ENCODE assay signal across 19 cellular contexts in genomic region chr4:94648699-94649098, GRCh38.
DNase-seq lines count a peak whose midpoint lies in the region; ATAC-seq and TF ChIP-seq lines count a peak whose summit lies in the region.
"Had no signal": no experiment of that assay in that cellular context is flagged by ENCODE, and none has a peak within 500 bp of the region (broad histone marks: within the 10 kb centered on the region; RNA-seq: fewer than 3 reads in every experiment).

No MANE protein-coding gene starts in this region.

- no peaks in the 10 kb centered on the region for H4K20me1 ChIP-seq in mammary epithelial cell (ENCODE audit: insufficient read depth, low read length)
- H4K20me1 ChIP-seq: BLaER1 treated with 17β-estradiol and CSF1 and Interleukin-3, amounts not matched to agents 10 nM and 100 nM had no signal

- CTCF ChIA-PET in MCF 10A (lab: Yijun Ruan, JAX), result no interaction called here
- CTCF ChIA-PET in mammary epithelial cell (lab: Charles Lee; ENCODE audit: low non-redundant PET), result no interaction called here

- H3K27ac ChIP-seq in mammary epithelial cell (ENCODE audit: insufficient read depth, low read depth, low read length) (no peak overlapping the region), VCaP (peak overlapping the region; percentile 93), prostate gland (peak overlapping the region; percentile 68 to 81)
- H3K27ac ChIP-seq: BLaER1 treated with 17β-estradiol and CSF1 and Interleukin-3, amounts not matched to agents 10 nM and 100 nM; HL-60 had no signal

- peaks cover 22% of the 10 kb centered on the region for H3K4me1 Mint-ChIP-seq in MCF 10A (ENCODE audit: insufficient read depth, unreplicated experiment)
- no peaks in the 10 kb centered on the region for H3K4me1 Mint-ChIP-seq in neural crest cell
- H3K4me1 Mint-ChIP-seq: B cell; CD8-positive, alpha-beta memory T cell had no signal

- no peak overlapping the region for H3K9ac ChIP-seq in mammary epithelial cell (ENCODE audit: insufficient read depth, low read length)
- H3K9ac ChIP-seq: BLaER1 treated with 17β-estradiol and CSF1 and Interleukin-3, amounts not matched to agents 10 nM and 100 nM had no signal

- dilution Hi-C loops in mammary epithelial cell (cut with HindIII; ENCODE audit: low sequenced_read_pairs), result no loop called here

- WGBS in mammary epithelial cell (ENCODE audit: low coverage, missing lambda C conversion rate), result 100% methylated on average over 3 of the region's 7 CpGs
- WGBS in prostate gland, result 92% methylated on average over 7 of the region's 7 CpGs

- H3K27ac Mint-ChIP-seq in MCF 10A (ENCODE audit: low read depth, unreplicated experiment), result peak overlapping the region; percentile 28
- H3K27ac Mint-ChIP-seq in neural crest cell (ENCODE audit: unreplicated experiment), result peak overlapping the region; percentile 68
- H3K27ac Mint-ChIP-seq: B cell; CD8-positive, alpha-beta memory T cell had no signal

- no peaks in the 10 kb centered on the region for H3K9me3 ChIP-seq in mammary epithelial cell (replicated peaks; ENCODE audit: insufficient read depth, low read length)
- no peaks in the 10 kb centered on the region for H3K9me3 ChIP-seq in prostate gland
- H3K9me3 ChIP-seq: BLaER1 treated with 17β-estradiol and CSF1 and Interleukin-3, amounts not matched to agents 10 nM and 100 nM had no signal

- TF ChIP-seq POLR2A in prostate gland (IDR thresholded peaks at IDR 0.05), result no peak

- no peak overlapping the region for H3K4me2 ChIP-seq in mammary epithelial cell (ENCODE audit: insufficient read depth, low read depth, low read length)
- H3K4me2 ChIP-seq: BLaER1 treated with 17β-estradiol and CSF1 and Interleukin-3, amounts not matched to agents 10 nM and 100 nM had no signal

- intact Hi-C loops in MCF 10A (cut with micrococcal nuclease) (no loop called here), mammary epithelial cell (cut with micrococcal nuclease) (no loop called here), prostate gland (cut with DNase I) (no loop called here), cardiac septum (cut with DNase I) (no loop called here)

- no peaks in the 10 kb centered on the region for H3K27me3 Mint-ChIP-seq in MCF 10A (ENCODE audit: insufficient read depth, unreplicated experiment)
- no peaks in the 10 kb centered on the region for H3K27me3 Mint-ChIP-seq in neural crest cell (ENCODE audit: low read depth)
- H3K27me3 Mint-ChIP-seq: B cell; CD4-positive, CD25-positive, alpha-beta regulatory T cell had no signal

- POLR2A ChIA-PET in MCF 10A (lab: Yijun Ruan, JAX), result no interaction called here

- in situ Hi-C loops in mammary epithelial cell (cut with MboI; ENCODE audit: low sequenced_read_pairs in 2 of 2), result loop anchor here in 1 of 2 donors (25.0 kb wide), 1 partner anchor 464 kb away; no protein-coding TSS in a partner anchor

- H3K27me3 ChIP-seq in mammary epithelial cell (ENCODE audit: insufficient read depth, low read length) (no peaks in the 10 kb centered on the region), prostate gland (replicated peaks; ENCODE audit: insufficient read depth) (no peaks in the 10 kb centered on the region)
- H3K27me3 ChIP-seq: BLaER1 treated with 17β-estradiol and CSF1 and Interleukin-3, amounts not matched to agents 10 nM and 100 nM had no signal

- BruUV-seq in MCF 10A (replicated peaks; lab: Mats Ljungman, UMichigan) (no TSS peak), mammary epithelial cell (replicated peaks; lab: Mats Ljungman, UMichigan) (no TSS peak)

- H3K4me1 ChIP-seq in mammary epithelial cell (ENCODE audit: insufficient read depth, low read length) (peaks cover 2% of the 10 kb centered on the region), prostate gland (replicated peaks) (peaks cover 5% of the 10 kb centered on the region)
- H3K4me1 ChIP-seq: BLaER1 treated with 17β-estradiol and CSF1 and Interleukin-3, amounts not matched to agents 10 nM and 100 nM had no signal

- H3K9me3 Mint-ChIP-seq in MCF 10A (ENCODE audit: unreplicated experiment) (no peaks in the 10 kb centered on the region), neural crest cell (no peaks in the 10 kb centered on the region)
- H3K9me3 Mint-ChIP-seq: CD4-positive, CD25-positive, alpha-beta regulatory T cell; CD8-positive, alpha-beta memory T cell; H9 had no signal

- H3K36me3 ChIP-seq in mammary epithelial cell (ENCODE audit: insufficient read depth, low read length), result peaks cover 23% of the 10 kb centered on the region
- H3K36me3 ChIP-seq in prostate gland, result no peaks in the 10 kb centered on the region

- H3K4me3 Mint-ChIP-seq in MCF 10A (ENCODE audit: unreplicated experiment) (no peak overlapping the region), neural crest cell (no peak overlapping the region)
- H3K4me3 Mint-ChIP-seq: B cell; CD4-positive, CD25-positive, alpha-beta regulatory T cell; CD8-positive, alpha-beta memory T cell; H9 had no signal

- no peak for DNase-seq in MCF 10A (ENCODE audit: unreplicated experiment)
- no peak for DNase-seq in mammary epithelial cell
- no peak for DNase-seq in neural crest cell (ENCODE audit: low read depth, low spot score)
- DNase-seq in prostate gland (ENCODE audit: low spot score), result no peak
- no peak for DNase-seq in cardiac septum (ENCODE audit: low spot score)
- no peak for DNase-seq in stimulated activated naive CD8-positive, alpha-beta T cell treated with anti-CD3 and anti-CD28 coated beads, Interleukin-15, Interleukin-2, amounts not matched to agents 100 U/mL and 50 U/mL, for 24 hours
- DNase-seq: CD4-positive, CD25-positive, alpha-beta regulatory T cell; CD8-positive, alpha-beta memory T cell; COR-L47; DMS 273 treated with DMSO at 0.1 percent for 48 hours; DMS53; DND-41; H9 had no signal

- H2AFZ ChIP-seq in mammary epithelial cell (ENCODE audit: low read depth, low read length), result no peak overlapping the region

- H3K4me3 ChIP-seq in mammary epithelial cell (replicated peaks in 1 of 3; ENCODE audit: insufficient read depth in 1 of 3, low read depth in 2 of 3, low read length in 3 of 3) (no peak overlapping the region), prostate gland (no peak overlapping the region)
- H3K4me3 ChIP-seq: BLaER1 treated with 17β-estradiol and CSF1 and Interleukin-3, amounts not matched to agents 10 nM and 100 nM; GM12878 had no signal

- H3K79me2 ChIP-seq in mammary epithelial cell (ENCODE audit: insufficient read depth, low read length), result peaks cover 4% of the 10 kb centered on the region

- H3K36me3 Mint-ChIP-seq in MCF 10A (ENCODE audit: insufficient read depth, unreplicated experiment) (peaks cover 55% of the 10 kb centered on the region), neural crest cell (ENCODE audit: low read depth) (peaks cover 13% of the 10 kb centered on the region)

- no peak for TF ChIP-seq CTCF in MCF 10A (IDR thresholded peaks at IDR 0.05; ENCODE audit: unreplicated experiment)
- no peak for TF ChIP-seq CTCF in mammary epithelial cell (conservative IDR thresholded peaks at IDR 0.05 in 1 of 2, IDR thresholded peaks at IDR 0.05 in 1 of 2; ENCODE audit: extremely low read depth in 1 of 2, insufficient read depth in 1 of 2, low read depth in 1 of 2, low read length in 2 of 2)
- no peak for TF ChIP-seq CTCF in VCaP (conservative IDR thresholded peaks at IDR 0.05)
- TF ChIP-seq CTCF in neural crest cell (conservative IDR thresholded peaks at IDR 0.05), result no peak
- TF ChIP-seq CTCF in prostate gland (IDR thresholded peaks at IDR 0.05), result no peak

- no peak for ATAC-seq in stimulated activated naive CD8-positive, alpha-beta T cell treated with anti-CD3 and anti-CD28 coated beads, Interleukin-15, Interleukin-2, amounts not matched to agents 100 U/mL and 50 U/mL, for 24 hours
- no peak for ATAC-seq in HG03159 (IDR thresholded peaks at IDR 0.05; ENCODE audit: unreplicated experiment)
- ATAC-seq: GM12878 had no signal
